8 cellular contexts compared by ENCODE assay signal in the genomic region with DNA sequence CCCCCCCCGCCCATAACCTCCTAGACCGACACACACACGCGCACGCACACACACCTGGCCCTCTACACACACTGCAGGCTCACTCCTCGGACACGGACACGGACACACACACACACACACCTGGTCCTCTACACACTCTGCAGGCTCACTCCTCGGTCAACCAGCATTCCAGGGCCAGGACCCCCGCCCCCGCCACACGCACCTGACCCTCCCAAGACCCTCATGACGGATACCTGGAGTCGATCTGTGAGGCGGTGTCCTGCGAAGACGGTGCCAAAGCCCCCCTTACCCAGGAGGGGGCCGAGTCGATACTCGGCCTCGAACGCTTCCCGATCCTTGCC. TPM values are rescaled to one million over a fixed set of nuclear protein-coding genes. Genes with fewer than 3 reads are reported as not detected.
A peak's percentile ranks its signal among the peaks of the same experiment; 100 is the strongest.
DNase-seq lines count a peak whose midpoint lies in the region; ATAC-seq, FAIRE-seq and TF ChIP-seq lines count a peak whose summit lies in the region.

No MANE protein-coding gene starts in this region.

- H3K9me3 ChIP-seq in BLaER1 treated with 17β-estradiol and CSF1 and Interleukin-3, amounts not matched to agents 10 nM and 100 nM (replicated peaks in 1 of 11): peaks cover 0 to 7% (median 0%) of the 10 kb centered on the region in 11 experiments; a peak in 3 of 22 replicates

- peak overlapping the region; percentile 13 to 90 (median 81); a peak in 20 of 22 replicates for H3K4me2 ChIP-seq in BLaER1 treated with 17β-estradiol and CSF1 and Interleukin-3, amounts not matched to agents 10 nM and 100 nM

- no peak for TF ChIP-seq POLR2A in GM12891 (IDR thresholded peaks at IDR 0.05; ENCODE audit: low read depth, low read length)

- H3K9me3 Mint-ChIP-seq in natural killer cell treated with Interleukin-12 subunit alpha and Interleukin-12 subunit beta and Interleukin-15 and Interleukin-18, amount 100 ng/mL, for 72 hours: no peaks in the 10 kb centered on the region

- peak overlapping the region; percentile 70 to 85 (median 76) for H3K4me3 ChIP-seq in BLaER1 treated with 17β-estradiol and CSF1 and Interleukin-3, amounts not matched to agents 10 nM and 100 nM
- H3K4me3 ChIP-seq in LNCaP clone FGC (ENCODE audit: low read depth, low read length) (peak overlapping the region; percentile 78), coronary artery (peak overlapping the region; percentile 76)

- peak overlapping the region; percentile 86 to 93 for H3K27ac Mint-ChIP-seq in natural killer cell treated with Interleukin-12 subunit alpha and Interleukin-12 subunit beta and Interleukin-15 and Interleukin-18, amount 100 ng/mL, for 72 hours

- peaks cover 30 to 62% of the 10 kb centered on the region in 2 donors for H3K4me1 Mint-ChIP-seq in natural killer cell treated with Interleukin-12 subunit alpha and Interleukin-12 subunit beta and Interleukin-15 and Interleukin-18, amount 100 ng/mL, for 72 hours (ENCODE audit: low read depth in 2 of 2)

- H3K4me3 Mint-ChIP-seq in natural killer cell treated with Interleukin-12 subunit alpha and Interleukin-12 subunit beta and Interleukin-15 and Interleukin-18, amount 100 ng/mL, for 72 hours: peak overlapping the region; percentile 100

- no peaks in the 10 kb centered on the region for H3K27me3 Mint-ChIP-seq in natural killer cell treated with Interleukin-12 subunit alpha and Interleukin-12 subunit beta and Interleukin-15 and Interleukin-18, amount 100 ng/mL, for 72 hours

- ATAC-seq in natural killer cell treated with Interleukin-12 subunit alpha and Interleukin-12 subunit beta and Interleukin-15 and Interleukin-18, amount 100 ng/mL, for 72 hours: no peak
- no peak for ATAC-seq in HG03159 (IDR thresholded peaks at IDR 0.05; ENCODE audit: unreplicated experiment)

- peaks cover 18 to 47% (median 35%) of the 10 kb centered on the region in 11 experiments for H3K36me3 ChIP-seq in BLaER1 treated with 17β-estradiol and CSF1 and Interleukin-3, amounts not matched to agents 10 nM and 100 nM

- no peak for TF ChIP-seq CTCF in LNCaP clone FGC (IDR thresholded peaks at IDR 0.05; ENCODE audit: control insufficient read depth, extremely low read depth, insufficient read depth)
- no peak for TF ChIP-seq CTCF in coronary artery (IDR thresholded peaks at IDR 0.05)

- H4K20me1 ChIP-seq in BLaER1 treated with 17β-estradiol and CSF1 and Interleukin-3, amounts not matched to agents 10 nM and 100 nM: peaks cover 30 to 68% (median 48%) of the 10 kb centered on the region in 11 experiments; a peak in 21 of 22 replicates

- H3K36me3 Mint-ChIP-seq in natural killer cell treated with Interleukin-12 subunit alpha and Interleukin-12 subunit beta and Interleukin-15 and Interleukin-18, amount 100 ng/mL, for 72 hours: peaks cover 22% of the 10 kb centered on the region

- DNase-seq in LNCaP clone FGC (ENCODE audit: low read depth): no peak
- no peak for DNase-seq in coronary artery (ENCODE audit: low spot score)
- DNase-seq in natural killer cell treated with Interleukin-12 subunit alpha and Interleukin-12 subunit beta and Interleukin-15 and Interleukin-18, amount 100 ng/mL, for 72 hours (ENCODE audit: low spot score): no peak
- no peak for DNase-seq in GM12891 (ENCODE audit: insufficient read length, low spot score)
- DNase-seq in NOMO-1 (lab: John Stamatoyannopoulos, UW; ENCODE audit: unreplicated experiment in 2 of 2): no peak
- no peak for DNase-seq in HTR-8/SVneo (ENCODE audit: insufficient read length, low spot score)

- H3K27me3 ChIP-seq in BLaER1 treated with 17β-estradiol and CSF1 and Interleukin-3, amounts not matched to agents 10 nM and 100 nM: peaks cover 30 to 62% (median 49%) of the 10 kb centered on the region in 11 experiments; a peak in 21 of 22 replicates

- peak overlapping the region; percentile 70 to 89 (median 83) for H3K27ac ChIP-seq in BLaER1 treated with 17β-estradiol and CSF1 and Interleukin-3, amounts not matched to agents 10 nM and 100 nM
- peak overlapping the region; percentile 83 to 92 for H3K27ac ChIP-seq in coronary artery

- no peak for FAIRE-seq in GM12891 (lab: Jason Lieb, UNC)
- FAIRE-seq in HTR-8/SVneo (lab: Jason Lieb, UNC): no peak

- H3K4me1 ChIP-seq in BLaER1 treated with 17β-estradiol and CSF1 and Interleukin-3, amounts not matched to agents 10 nM and 100 nM: peaks cover 24 to 61% (median 34%) of the 10 kb centered on the region in 10 experiments

- H3K9ac ChIP-seq in BLaER1 treated with 17β-estradiol and CSF1 and Interleukin-3, amounts not matched to agents 10 nM and 100 nM: peak overlapping the region; percentile 83 to 91 (median 86)

TF ChIP-seq in GM12891, 5 proteins besides CTCF, POLR2A, EP300 and RAD21:
- TF ChIP-seq POLR2AphosphoS5 (IDR thresholded peaks at IDR 0.05; ENCODE audit: low read depth, low read length): no peak
- TF ChIP-seq PAX5 (IDR thresholded peaks at IDR 0.05; ENCODE audit: insufficient read depth, low read length, severe bottlenecking): no peak
- TF ChIP-seq POU2F2 (IDR thresholded peaks at IDR 0.05; ENCODE audit: low read depth, low read length): no peak
- no peak for TF ChIP-seq TAF1 (IDR thresholded peaks at IDR 0.05; ENCODE audit: low read depth, low read length)
- no peak for TF ChIP-seq SPI1 (IDR thresholded peaks at IDR 0.05; ENCODE audit: low read depth, low read length)

RNA-seq across cellular contexts. Expression of a gene that starts 0.6 kb away (rescaled TPM):
- 100 to 1,000 TPM; 291 to 478 TPM for total RNA-seq in natural killer cell treated with Interleukin-12 subunit alpha and Interleukin-12 subunit beta and Interleukin-15 and Interleukin-18, amount 100 ng/mL, for 72 hours
- polyA plus RNA-seq in GM12891 (2012; ENCODE audit: low read depth, missing spikeins): 92.2 TPM

RNA-seq across cellular contexts. Expression of a gene that starts 6.8 kb away (rescaled TPM):
- 10 to 100 TPM; 25.5 to 26.9 TPM for total RNA-seq in natural killer cell treated with Interleukin-12 subunit alpha and Interleukin-12 subunit beta and Interleukin-15 and Interleukin-18, amount 100 ng/mL, for 72 hours
- 13.9 TPM for polyA plus RNA-seq in GM12891 (2012; ENCODE audit: low read depth, missing spikeins)

RNA-seq across cellular contexts. Expression of a gene that starts 20.5 kb away (rescaled TPM):
- total RNA-seq in natural killer cell treated with Interleukin-12 subunit alpha and Interleukin-12 subunit beta and Interleukin-15 and Interleukin-18, amount 100 ng/mL, for 72 hours: 10 to 100 TPM; 75.3 to 80.8 TPM
- polyA plus RNA-seq in GM12891 (2012; ENCODE audit: low read depth, missing spikeins): 77.8 TPM

RNA-seq across cellular contexts. Expression of a gene that starts 20.7 kb away (rescaled TPM):
- 10 to 100 TPM; 64.0 to 64.6 TPM for total RNA-seq in natural killer cell treated with Interleukin-12 subunit alpha and Interleukin-12 subunit beta and Interleukin-15 and Interleukin-18, amount 100 ng/mL, for 72 hours
- 43.6 TPM for polyA plus RNA-seq in GM12891 (2012; ENCODE audit: low read depth, missing spikeins)

RNA-seq across cellular contexts. Expression of a gene that starts 39.1 kb away (rescaled TPM):
- total RNA-seq in natural killer cell treated with Interleukin-12 subunit alpha and Interleukin-12 subunit beta and Interleukin-15 and Interleukin-18, amount 100 ng/mL, for 72 hours: 10 to 100 TPM; 75.8 to 79.9 TPM
- polyA plus RNA-seq in GM12891 (2012; ENCODE audit: low read depth, missing spikeins): 51.3 TPM
